In genomic region chr2:99445065-99445464, GRCh38 we compare ENCODE assay signal across 24 cellular contexts. TPM values are rescaled to one million over a fixed set of nuclear protein-coding genes. Genes with fewer than 3 reads are reported as not detected.
A peak's percentile ranks its signal among the peaks of the same experiment; 100 is the strongest.
DNase-seq lines count a peak whose midpoint lies in the region; ATAC-seq, FAIRE-seq and TF ChIP-seq lines count a peak whose summit lies in the region.
"Had no signal": no experiment of that assay in that cellular context is flagged by ENCODE, and none has a peak within 500 bp of the region (broad histone marks: within the 10 kb centered on the region; RNA-seq: fewer than 3 reads in every experiment).

No MANE protein-coding gene starts in this region.

- H4K20me1 ChIP-seq in Karpas-422 (ENCODE audit: insufficient read depth, low read depth, low read length) = no peaks in the 10 kb centered on the region

- peak overlapping the region; percentile 54 for H3K27ac Mint-ChIP-seq in chondrocyte (ENCODE audit: unreplicated experiment)
- H3K27ac Mint-ChIP-seq: B cell had no signal

- peaks cover 3% of the 10 kb centered on the region for H3K4me1 Mint-ChIP-seq in chondrocyte (ENCODE audit: low read depth)
- H3K4me1 Mint-ChIP-seq: B cell, CD14-positive monocyte had no signal

- no peak overlapping the region for H2AFZ ChIP-seq in Karpas-422 (ENCODE audit: low read length)

- no peaks in the 10 kb centered on the region for H3K9me3 ChIP-seq in Karpas-422 (ENCODE audit: low read length)
- H3K9me3 ChIP-seq in prostate gland = no peaks in the 10 kb centered on the region
- H3K9me3 ChIP-seq: A549, Peyer's patch, SJCRH30 had no signal

- intact Hi-C loops in prostate gland (cut with DNase I) = no loop called here

- H3K4me1 ChIP-seq in Karpas-422 (ENCODE audit: low read length) (peaks cover 32% of the 10 kb centered on the region), prostate gland (replicated peaks) (no peaks in the 10 kb centered on the region)
- H3K4me1 ChIP-seq: Peyer's patch, SJCRH30 had no signal

- H3K36me3 ChIP-seq in Karpas-422 (ENCODE audit: insufficient read depth, low read length) (peaks cover 20% of the 10 kb centered on the region), prostate gland (no peaks in the 10 kb centered on the region)

- no peak overlapping the region for H3K9ac ChIP-seq in Karpas-422 (ENCODE audit: low read length)

- H3K4me3 Mint-ChIP-seq in chondrocyte (ENCODE audit: unreplicated experiment) = no peak overlapping the region
- H3K4me3 Mint-ChIP-seq: B cell, CD14-positive monocyte, IgD-negative memory B cell had no signal

- no peak for TF ChIP-seq POLR2A in H54 (IDR thresholded peaks at IDR 0.05; ENCODE audit: low read depth, low read length)
- no peak for TF ChIP-seq POLR2A in prostate gland (IDR thresholded peaks at IDR 0.05)

- whole genome bisulfite sequencing in prostate gland = 54% methylated on average over 4 of the region's 4 CpGs

- no peaks in the 10 kb centered on the region for H3K9me3 Mint-ChIP-seq in chondrocyte (ENCODE audit: low read depth)
- H3K9me3 Mint-ChIP-seq: CD14-positive monocyte, IgD-negative memory B cell had no signal

- ATAC-seq in HG03135 (IDR thresholded peaks at IDR 0.05; ENCODE audit: unreplicated experiment) (no peak), HG03439 (IDR thresholded peaks at IDR 0.05; ENCODE audit: unreplicated experiment) (no peak), GM19455 (IDR thresholded peaks at IDR 0.05; ENCODE audit: unreplicated experiment) (no peak)
- ATAC-seq: A549 had no signal

- TF ChIP-seq CTCF in chondrocyte (IDR thresholded peaks at IDR 0.05) = no peak
- no peak for TF ChIP-seq CTCF in prostate gland (IDR thresholded peaks at IDR 0.05)

- DNase-seq in H54 (ENCODE audit: insufficient read length, low spot score) (no peak), Karpas-422 (no peak), chondrocyte (ENCODE audit: low spot score) (no peak), iris pigment epithelial cell (ENCODE audit: low read depth) (peak; percentile 25), prostate gland (ENCODE audit: low spot score) (no peak)
- DNase-seq: GDM1, H7, Kasumi-1, NCI-H1694, NCI-H2081, NCI-H2171, NCI-H345, NCI-H524, NCI-H774, Peyer's patch, SJCRH30 had no signal

- H3K36me3 Mint-ChIP-seq in chondrocyte (ENCODE audit: low read depth) = peaks cover 7% of the 10 kb centered on the region

- H3K9me2 ChIP-seq in Karpas-422 (replicated peaks; ENCODE audit: insufficient read depth, low read length) = no peaks in the 10 kb centered on the region

- H3K27ac ChIP-seq in Karpas-422 (ENCODE audit: low read length) = peak overlapping the region; percentile 29; the same call in 1 of the 2 replicates
- H3K27ac ChIP-seq in prostate gland = no peak overlapping the region
- H3K27ac ChIP-seq: A549, Peyer's patch, SJCRH30 had no signal

- no peak overlapping the region for H3K4me2 ChIP-seq in Karpas-422 (ENCODE audit: low read depth, low read length, poor library complexity, severe bottlenecking)
- H3K4me2 ChIP-seq: A549 had no signal

- H3K27me3 ChIP-seq in Karpas-422 (ENCODE audit: low read length) = no peaks in the 10 kb centered on the region
- H3K27me3 ChIP-seq in prostate gland (replicated peaks; ENCODE audit: insufficient read depth) = no peaks in the 10 kb centered on the region
- H3K27me3 ChIP-seq: Peyer's patch, SJCRH30 had no signal

- FAIRE-seq in H54 (lab: Jason Lieb, UNC) = peak; percentile 36
- FAIRE-seq: A549, GM18507 had no signal

- no peak overlapping the region for H3K4me3 ChIP-seq in Karpas-422 (ENCODE audit: low read length)
- no peak overlapping the region for H3K4me3 ChIP-seq in prostate gland
- H3K4me3 ChIP-seq: A549, Peyer's patch, SJCRH30 had no signal

- peaks cover 90% of the 10 kb centered on the region for H3K79me2 ChIP-seq in Karpas-422 (ENCODE audit: low read length)

- no peaks in the 10 kb centered on the region for H3K27me3 Mint-ChIP-seq in chondrocyte (ENCODE audit: low read depth)
- H3K27me3 Mint-ChIP-seq: B cell, IgD-negative memory B cell had no signal

RNA-seq across cellular contexts. Expression of gene REV1, which starts 44.8 kb away (rescaled TPM):
- total RNA-seq in Karpas-422 (2014; rRNA removed; shearing (Covaris generic); ENCODE audit: low replicate concordance) = 38.9 and 96.3 TPM in 2 replicates
- 24.4 to 32.8 TPM (median 25.0 TPM) in 3 replicates for total RNA-seq in chondrocyte
- 10 to 100 TPM; 49.5 to 63.5 TPM for total RNA-seq in prostate gland
